ENCODE assay signal across 9 cellular contexts in the genomic region with DNA sequence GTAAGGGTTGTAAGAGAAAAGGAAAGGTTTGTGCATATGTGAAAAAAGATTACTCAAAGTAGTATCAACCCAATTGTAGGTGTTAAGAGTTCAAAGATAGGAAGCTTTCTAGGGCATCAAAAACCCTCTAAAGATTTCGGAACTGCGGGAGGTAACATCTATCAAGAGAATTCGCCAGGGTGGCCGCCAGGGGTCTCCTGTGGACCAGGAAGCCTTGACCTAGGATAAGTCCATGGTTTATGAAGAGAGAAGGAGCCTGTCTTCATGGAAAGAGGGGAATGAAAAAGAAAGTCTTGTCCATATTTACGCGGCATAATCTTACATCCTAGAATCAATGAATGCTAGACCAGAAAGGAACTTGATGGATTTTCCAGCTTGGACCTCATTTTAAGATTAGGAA.
DNase-seq lines count a peak whose midpoint lies in the region; ATAC-seq and TF ChIP-seq lines count a peak whose summit lies in the region.
"Had no signal": no experiment of that assay in that cellular context is flagged by ENCODE, and none has a peak within 500 bp of the region (broad histone marks: within the 10 kb centered on the region; RNA-seq: fewer than 3 reads in every experiment).

No MANE protein-coding gene starts in this region.

- peaks cover 9% of the 10 kb centered on the region for H3K27me3 Mint-ChIP-seq in activated naive CD4-positive, alpha-beta T cell treated with anti-CD3 and anti-CD28 coated beads for 36 hours (ENCODE audit: low read depth)
- H3K27me3 Mint-ChIP-seq in stimulated activated naive CD8-positive, alpha-beta T cell treated with anti-CD3 and anti-CD28 coated beads, Interleukin-15, amount 100 ng/mL, for 72 hours: peaks cover 18% of the 10 kb centered on the region

- H3K4me3 Mint-ChIP-seq in activated naive CD4-positive, alpha-beta T cell treated with anti-CD3 and anti-CD28 coated beads for 36 hours: no peak overlapping the region
- H3K4me3 Mint-ChIP-seq in stimulated activated naive CD8-positive, alpha-beta T cell treated with anti-CD3 and anti-CD28 coated beads, Interleukin-15, amount 100 ng/mL, for 72 hours: no peak overlapping the region

- intact Hi-C loops in activated naive CD4-positive, alpha-beta T cell treated with anti-CD3 and anti-CD28 coated beads for 36 hours (cut with micrococcal nuclease): loop anchor here (1.0 kb wide), 2 partner anchors 372 to 721 kb away; no protein-coding TSS in a partner anchor

- H3K4me1 ChIP-seq in iPS DF 6.9 (ENCODE audit: control insufficient read depth, insufficient read depth, low read length): no peaks in the 10 kb centered on the region

- H3K36me3 Mint-ChIP-seq in activated naive CD4-positive, alpha-beta T cell treated with anti-CD3 and anti-CD28 coated beads for 36 hours (ENCODE audit: low read depth): no peaks in the 10 kb centered on the region

- H3K27ac ChIP-seq in C4-2B (no peak overlapping the region), iPS DF 6.9 (ENCODE audit: low read length) (no peak overlapping the region)

- peak; percentile 88 for TF ChIP-seq CTCF in C4-2B (conservative IDR thresholded peaks at IDR 0.05)

- no peaks in the 10 kb centered on the region for H3K4me1 Mint-ChIP-seq in activated naive CD4-positive, alpha-beta T cell treated with anti-CD3 and anti-CD28 coated beads for 36 hours (ENCODE audit: low read depth)
- H3K4me1 Mint-ChIP-seq in stimulated activated naive CD8-positive, alpha-beta T cell treated with anti-CD3 and anti-CD28 coated beads, Interleukin-15, amount 100 ng/mL, for 72 hours: no peaks in the 10 kb centered on the region

- no peaks in the 10 kb centered on the region for H3K27me3 ChIP-seq in iPS DF 6.9 (ENCODE audit: control insufficient read depth, insufficient read depth, low read length)

- H3K27ac Mint-ChIP-seq in activated naive CD4-positive, alpha-beta T cell treated with anti-CD3 and anti-CD28 coated beads for 36 hours: no peak overlapping the region
- H3K27ac Mint-ChIP-seq in stimulated activated naive CD8-positive, alpha-beta T cell treated with anti-CD3 and anti-CD28 coated beads, Interleukin-15, amount 100 ng/mL, for 72 hours: peak overlapping the region in 1 of 2 donors; percentile 63

- peak; percentile 56 for DNase-seq in NAMALWA (ENCODE audit: low spot score)
- DNase-seq in activated naive CD4-positive, alpha-beta T cell treated with anti-CD3 and anti-CD28 coated beads for 36 hours: peak; percentile 49
- DNase-seq in iPS DF 6.9 (ENCODE audit: low read depth, low spot score): peak; percentile 29
- peak; percentile 10 to 16 for DNase-seq in stimulated activated naive CD8-positive, alpha-beta T cell treated with anti-CD3 and anti-CD28 coated beads, Interleukin-15, amount 100 ng/mL, for 72 hours
- DNase-seq in NCI-H69 (lab: John Stamatoyannopoulos, UW): no peak

- no peaks in the 10 kb centered on the region for H3K9me3 ChIP-seq in iPS DF 6.9 (ENCODE audit: control insufficient read depth, insufficient read depth, low read length)

- H3K36me3 ChIP-seq in iPS DF 6.9 (ENCODE audit: control insufficient read depth, insufficient read depth, low read length): no peaks in the 10 kb centered on the region

- WGBS in iPS DF 6.9 (ENCODE audit: insufficient coverage, insufficient read length): no CpG with 5 or more reads among the region's 6 CpGs

- ATAC-seq in GM21381 (IDR thresholded peaks at IDR 0.05; ENCODE audit: unreplicated experiment) (peak; percentile 60), GM19467 (IDR thresholded peaks at IDR 0.05; ENCODE audit: unreplicated experiment) (no peak)
- ATAC-seq in stimulated activated naive CD8-positive, alpha-beta T cell treated with anti-CD3 and anti-CD28 coated beads, Interleukin-15, amount 100 ng/mL, for 72 hours: no peak
- ATAC-seq: left colon had no signal

- no peaks in the 10 kb centered on the region for H3K9me3 Mint-ChIP-seq in activated naive CD4-positive, alpha-beta T cell treated with anti-CD3 and anti-CD28 coated beads for 36 hours
- H3K9me3 Mint-ChIP-seq in stimulated activated naive CD8-positive, alpha-beta T cell treated with anti-CD3 and anti-CD28 coated beads, Interleukin-15, amount 100 ng/mL, for 72 hours: no peaks in the 10 kb centered on the region

- CTCF ChIA-PET in activated naive CD4-positive, alpha-beta T cell treated with anti-CD3 and anti-CD28 coated beads for 36 hours (lab: Charles Lee): interaction anchor here (0.6 to 1.0 kb wide), 3 partner anchors 15 to 372 kb away, joined by 3 to 4 read pairs (median 4); no protein-coding TSS in a partner anchor

- H3K4me3 ChIP-seq in iPS DF 6.9 (ENCODE audit: low read length): no peak overlapping the region
